ENCODE assay signal across 11 cellular contexts in the genomic region with DNA sequence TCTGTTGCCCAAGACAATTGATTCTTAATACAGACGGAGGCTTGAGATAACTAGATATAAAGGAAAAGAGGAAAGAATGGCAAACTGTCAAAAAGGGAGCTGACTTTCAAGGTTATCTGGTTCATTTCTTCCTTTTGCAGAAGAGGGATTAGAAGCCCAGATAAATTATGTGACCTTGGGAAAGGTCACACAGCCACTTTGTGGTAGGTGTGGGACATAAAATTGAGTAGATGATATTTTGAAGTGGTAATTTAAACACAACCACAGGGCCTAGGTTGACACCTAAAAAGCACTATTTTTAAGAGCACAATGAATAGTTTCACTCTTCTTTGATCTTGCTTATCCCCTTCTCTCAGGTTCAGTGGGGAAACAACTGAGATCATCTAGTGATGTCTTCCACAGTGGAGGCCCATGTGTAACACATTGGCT. TPM values are rescaled to one million over a fixed set of nuclear protein-coding genes. Genes with fewer than 3 reads are reported as not detected.
DNase-seq lines count a peak whose midpoint lies in the region; ATAC-seq and FAIRE-seq lines count a peak whose summit lies in the region.
"Had no signal": no experiment of that assay in that cellular context is flagged by ENCODE, and none has a peak within 500 bp of the region (broad histone marks: within the 10 kb centered on the region; RNA-seq: fewer than 3 reads in every experiment).

No MANE protein-coding gene starts in this region.

- peaks cover 0 to 4% of the 10 kb centered on the region in 2 donors for H3K4me1 ChIP-seq in small intestine (ENCODE audit: control insufficient read depth in 2 of 2, insufficient read depth in 1 of 2, low read depth in 1 of 2, low read length in 1 of 2)
- no peaks in the 10 kb centered on the region for H3K4me1 ChIP-seq in neuronal stem cell (ENCODE audit: control insufficient read depth in 2 of 2, insufficient read depth in 1 of 2, low read depth in 1 of 2, low read length in 2 of 2)

- peaks cover 75 to 86% (median 83%) of the 10 kb centered on the region in 3 donors for H3K4me1 Mint-ChIP-seq in T-cell

- no peaks in the 10 kb centered on the region for H3K79me1 ChIP-seq in neuronal stem cell (ENCODE audit: low read depth, low read length)

- ATAC-seq in HG02852 (IDR thresholded peaks at IDR 0.05; ENCODE audit: unreplicated experiment) (peak; percentile 67), T-cell (replicated peaks in 1 of 4) (peak; percentile 65 to 73 (median 68))

- no peaks in the 10 kb centered on the region for H3K9me3 Mint-ChIP-seq in T-cell

- POLR2A ChIA-PET in T-cell (lab: Charles Lee): interaction anchor here (1.0 to 1.4 kb wide), 3 partner anchors 10 to 18 kb away, joined by 3 to 4 read pairs (median 3); no protein-coding TSS in a partner anchor

- no peaks in the 10 kb centered on the region for H3K27me3 Mint-ChIP-seq in T-cell

- H3K4me2 ChIP-seq in neuronal stem cell (ENCODE audit: insufficient read depth, low read length, poor library complexity, severe bottlenecking): no peak overlapping the region

- peak overlapping the region; percentile 96 to 98 for H3K27ac Mint-ChIP-seq in T-cell

- H2BK120ac ChIP-seq in neuronal stem cell (ENCODE audit: low read depth, low read length): no peak overlapping the region

- H3K23ac ChIP-seq in neuronal stem cell (ENCODE audit: low read depth, low read length, poor library complexity): no peak overlapping the region

- H2BK12ac ChIP-seq in neuronal stem cell (ENCODE audit: low read length): no peak overlapping the region

- H4K91ac ChIP-seq in neuronal stem cell (ENCODE audit: low read depth, low read length, poor library complexity): no peak overlapping the region

- H2AFZ ChIP-seq in neuronal stem cell (ENCODE audit: low read length): no peak overlapping the region

- H3K36me3 ChIP-seq in small intestine (ENCODE audit: control insufficient read depth in 2 of 2, insufficient read depth in 2 of 2, low read length in 2 of 2): no peaks in the 10 kb centered on the region
- no peaks in the 10 kb centered on the region for H3K36me3 ChIP-seq in neuronal stem cell (replicated peaks in 1 of 2; ENCODE audit: control insufficient read depth in 2 of 2, insufficient read depth in 2 of 2, low read length in 2 of 2)

- no peak overlapping the region for H2BK5ac ChIP-seq in neuronal stem cell (ENCODE audit: low read length)

- no peaks in the 10 kb centered on the region for H3K36me3 Mint-ChIP-seq in T-cell

- no peak overlapping the region for H2BK15ac ChIP-seq in neuronal stem cell (ENCODE audit: low read length)

- H3K9ac ChIP-seq in neuronal stem cell (ENCODE audit: low read depth, low read length, poor library complexity): no peak overlapping the region

- H3K27me3 ChIP-seq in small intestine (ENCODE audit: control insufficient read depth in 2 of 2, insufficient read depth in 2 of 2, low read length in 2 of 2) (no peaks in the 10 kb centered on the region), neuronal stem cell (ENCODE audit: control insufficient read depth in 3 of 3, insufficient read depth in 3 of 3, low read depth in 1 of 3, low read length in 3 of 3) (no peaks in the 10 kb centered on the region)

- CTCF ChIA-PET in T-cell (lab: Charles Lee): interaction anchor here (0.6 to 3.6 kb wide), 15 partner anchors 13 to 1232 kb away, joined by 3 to 19 read pairs (median 6); a partner anchor contains a TSS

- H3K4ac ChIP-seq in neuronal stem cell (ENCODE audit: low read length): no peak overlapping the region

- H2AK5ac ChIP-seq in neuronal stem cell (ENCODE audit: low read depth, low read length): no peak overlapping the region

- FAIRE-seq in small intestine (lab: Jason Lieb, UNC): no peak

- H3K18ac ChIP-seq in neuronal stem cell (ENCODE audit: low read length): no peak overlapping the region

- peak overlapping the region; percentile 72 to 79 (median 76) for H3K4me3 Mint-ChIP-seq in T-cell

- H3K4me3 ChIP-seq in small intestine (ENCODE audit: low read depth in 1 of 2, low read length in 2 of 2) (no peak overlapping the region), neuronal stem cell (ENCODE audit: low read length in 2 of 2) (no peak overlapping the region)
- H3K4me3 ChIP-seq: lung had no signal

- no peak overlapping the region for H3K14ac ChIP-seq in neuronal stem cell (ENCODE audit: low read length)

- no peak overlapping the region for H4K8ac ChIP-seq in neuronal stem cell (ENCODE audit: low read depth, low read length)

- peak overlapping the region; percentile 62 to 87 for H3K27ac ChIP-seq in small intestine (ENCODE audit: low read depth in 1 of 2, low read length in 1 of 2)
- H3K27ac ChIP-seq in neuronal stem cell (replicated peaks; ENCODE audit: low read length): no peak overlapping the region
- H3K27ac ChIP-seq: 22Rv1 had no signal

- H3K9me3 ChIP-seq in small intestine (ENCODE audit: control insufficient read depth, low read depth) (no peaks in the 10 kb centered on the region), neuronal stem cell (replicated peaks in 1 of 2; ENCODE audit: control insufficient read depth in 2 of 2, insufficient read depth in 1 of 2, low read depth in 1 of 2, low read length in 2 of 2) (no peaks in the 10 kb centered on the region)

- 55 to 80% (median 74%) methylated on average over 1 of the region's 1 CpG for WGBS in small intestine, 3 donors
- WGBS in neuronal stem cell (ENCODE audit: extremely low coverage in 2 of 2, insufficient read length in 2 of 2, insufficient replicate concordance in 1 of 2), 2 donors: no CpG with 5 or more reads among the region's 1 CpG

- DNase-seq in NOMO-1 treated with dmso at 0.1 percent for 144 hours (lab: John Stamatoyannopoulos, UW; ENCODE audit: unreplicated experiment) (peak; percentile 47), NOMO-1 treated with DMSO at 0.1 percent for 48 hours (lab: John Stamatoyannopoulos, UW; ENCODE audit: unreplicated experiment) (no peak), T-cell (peak in 2 of 34 experiments; percentile 12 to 15), small intestine (peak; percentile 24), iPS-NIHi7 (ENCODE audit: extremely low spot score) (no peak), DMS114 treated with DMSO at 0.1 percent for 48 hours (lab: John Stamatoyannopoulos, UW; ENCODE audit: unreplicated experiment) (no peak), neuronal stem cell (ENCODE audit: low spot score) (no peak)
- DNase-seq: NCI-H2081 treated with DMSO at 0.1 percent for 48 hours had no signal

RNA-seq across cellular contexts. Expression of a gene that starts 16.9 kb away (rescaled TPM):
- total RNA-seq in T-cell: 10 to 100 TPM; 33.0 to 60.0 (median 50.5) TPM
- polyA plus RNA-seq in small intestine: 10 to 100 TPM in 1 of 3 donors, 1 to 10 TPM in 2; 5.4 to 15.2 (median 6.8) TPM
- polyA plus RNA-seq in neuronal stem cell (2013, experiment 1 of 2): not detected
- 0.01 TPM for polyA plus RNA-seq in neuronal stem cell (2013, experiment 2 of 2)

Comparison
In these comparisons a context has a peak if more than half of its experiments do, and no peak if none do; other contexts are left out.
1. DNase-seq: peak in NOMO-1 treated with dmso at 0.1 percent for 144 hours (single experiment) and small intestine (single experiment); none in NOMO-1 treated with DMSO at 0.1 percent for 48 hours (single experiment), iPS-NIHi7 (single experiment), DMS114 treated with DMSO at 0.1 percent for 48 hours (single experiment) and neuronal stem cell (single experiment).